In the genomic region with DNA sequence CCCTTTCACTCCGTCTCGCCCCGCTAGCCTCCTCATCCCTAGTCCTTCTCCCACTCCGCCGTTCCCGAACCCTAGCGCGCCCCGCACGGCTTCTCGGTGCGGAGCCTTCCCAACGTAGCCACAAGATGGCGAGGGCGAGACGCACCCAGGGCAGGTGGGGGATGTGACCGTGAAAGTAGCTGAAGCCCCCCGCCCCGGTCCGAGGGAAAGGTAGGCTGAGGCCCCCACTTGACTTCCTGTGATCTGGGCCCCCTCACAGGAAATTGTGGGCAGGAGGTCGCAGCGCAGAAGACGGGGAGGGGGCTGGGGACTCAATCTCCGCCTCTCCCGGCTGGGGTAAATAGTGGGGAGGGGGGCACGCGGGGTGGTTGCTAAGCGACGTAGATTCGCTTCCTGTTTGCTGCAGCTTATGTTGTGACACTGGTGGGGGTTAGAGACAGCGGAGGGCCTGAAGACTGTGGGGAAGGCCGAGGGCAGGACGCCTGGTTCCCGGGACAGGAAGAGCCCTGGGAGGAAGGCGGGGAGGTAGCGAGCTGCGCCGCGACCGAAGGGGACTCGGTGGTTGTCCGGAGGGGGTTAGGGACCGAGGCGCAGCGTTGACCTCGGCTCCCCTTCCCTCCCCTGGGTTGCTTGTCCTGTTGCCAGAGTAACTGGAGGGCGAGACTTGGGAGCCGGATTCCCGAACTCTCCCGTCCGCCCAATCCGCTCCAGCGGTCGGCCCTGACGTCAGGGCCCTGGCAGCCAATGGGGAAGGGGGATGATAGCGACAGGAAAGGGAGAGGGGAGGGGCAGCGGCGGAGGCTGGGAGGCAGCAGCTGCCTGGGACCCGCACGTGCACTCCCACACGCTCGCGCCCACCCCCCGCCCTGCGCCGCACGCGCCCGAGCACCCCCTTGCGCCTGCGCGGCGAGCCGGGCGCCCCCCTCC, we compare ENCODE assay signal across 8 cellular contexts. TPM values are rescaled to one million over a fixed set of nuclear protein-coding genes. Genes with fewer than 3 reads are reported as not detected.
DNase-seq lines count a peak whose midpoint lies in the region; TF ChIP-seq lines count a peak whose summit lies in the region.

No MANE protein-coding gene starts in this region.

- TF ChIP-seq POLR2A in NB4 (IDR thresholded peaks at IDR 0.05; ENCODE audit: extremely low read depth, insufficient read length), result no peak

- TF ChIP-seq CTCF in NB4 (IDR thresholded peaks at IDR 0.05; ENCODE audit: low read depth, low read length), result peak; percentile 47

- no peaks in the 10 kb centered on the region for H3K9me3 ChIP-seq in ES-I3 (ENCODE audit: control insufficient read depth, insufficient read depth, low read length)
- no peaks in the 10 kb centered on the region for H3K9me3 ChIP-seq in neuron (ENCODE audit: low read length)

- H3K4me3 Mint-ChIP-seq in activated naive CD4-positive, alpha-beta T cell treated with anti-CD3 and anti-CD28 coated beads for 36 hours, result peak overlapping the region; percentile 93

- H3K27me3 ChIP-seq in neuron (ENCODE audit: insufficient read depth, low read length), result peaks cover 10% of the 10 kb centered on the region

- H3K4me3 ChIP-seq in NB4 (ENCODE audit: low read depth, low read length), result peak overlapping the region; percentile 66
- H3K4me3 ChIP-seq in neuron (ENCODE audit: low read length), result peak overlapping the region; percentile 84

- H3K4me1 ChIP-seq in ES-I3 (ENCODE audit: insufficient read depth, low read length) (peaks cover 11% of the 10 kb centered on the region), neuron (ENCODE audit: insufficient read depth, low read length) (peaks cover 47% of the 10 kb centered on the region)

- in situ Hi-C loops in SK-MEL-5 (cut with HindIII; ENCODE audit: low pct_unique_long_range_greater_than_20kb, low sequenced_read_pairs), result no loop called here

- peak overlapping the region; percentile 82; the same call in 1 of the 2 replicates for H3K9ac ChIP-seq in ES-I3 (ENCODE audit: low read depth, low read length)

- peak; percentile 91 for DNase-seq in HEK293T (ENCODE audit: extremely low spot score)
- DNase-seq in NB4 (ENCODE audit: low read depth), result peak; percentile 96
- DNase-seq in SK-MEL-5 (ENCODE audit: low read depth, low spot score), result peak; percentile 98
- DNase-seq in activated naive CD4-positive, alpha-beta T cell treated with anti-CD3 and anti-CD28 coated beads for 36 hours, result peak; percentile 94
- DNase-seq in foreskin melanocyte, result peak; percentile 97
- peak; percentile 98 for DNase-seq in stromal cell of bone marrow (ENCODE audit: low read depth)

- H3K27me3 Mint-ChIP-seq in activated naive CD4-positive, alpha-beta T cell treated with anti-CD3 and anti-CD28 coated beads for 36 hours (ENCODE audit: low read depth), result no peaks in the 10 kb centered on the region

- CTCF ChIA-PET in HEK293T (lab: Yijun Ruan, JAX), result interaction anchor here (0.6 to 2.7 kb wide), 8 partner anchors 10 to 324 kb away, joined by 3 to 11 read pairs (median 3); partner anchors contain the start of gene NAA38
- CTCF ChIA-PET in activated naive CD4-positive, alpha-beta T cell treated with anti-CD3 and anti-CD28 coated beads for 36 hours (lab: Charles Lee), result interaction anchor here (0.6 to 3.0 kb wide), 15 partner anchors 9 to 155 kb away, joined by 3 to 20 read pairs (median 4); partner anchors contain the start of gene NAA38

- H3K36me3 ChIP-seq in ES-I3 (ENCODE audit: insufficient read depth, low read length) (no peaks in the 10 kb centered on the region), neuron (ENCODE audit: insufficient read depth, low read length) (peaks cover 2% of the 10 kb centered on the region)

- intact Hi-C loops in activated naive CD4-positive, alpha-beta T cell treated with anti-CD3 and anti-CD28 coated beads for 36 hours (cut with micrococcal nuclease), result loop anchor here (1.0 to 10.0 kb wide), 8 partner anchors 9 to 450 kb away; partner anchors contain the start of genes ALOXE3, NAA38, POLR2A and RANGRF

- H2AFZ ChIP-seq in neuron (ENCODE audit: low read depth, low read length), result no peak overlapping the region

- POLR2A ChIA-PET in HEK293T (lab: Yijun Ruan, JAX), result interaction anchor here (1.4 to 3.7 kb wide), 4 partner anchors 10 to 92 kb away, joined by 5 to 18 read pairs (median 10); partner anchors contain the start of genes CYB5D1 and NAA38

- no peaks in the 10 kb centered on the region for H3K36me3 Mint-ChIP-seq in activated naive CD4-positive, alpha-beta T cell treated with anti-CD3 and anti-CD28 coated beads for 36 hours (ENCODE audit: low read depth)

- H3K9me3 Mint-ChIP-seq in activated naive CD4-positive, alpha-beta T cell treated with anti-CD3 and anti-CD28 coated beads for 36 hours, result no peaks in the 10 kb centered on the region

- peaks cover 44% of the 10 kb centered on the region for H3K4me1 Mint-ChIP-seq in activated naive CD4-positive, alpha-beta T cell treated with anti-CD3 and anti-CD28 coated beads for 36 hours (ENCODE audit: low read depth)

- peak overlapping the region; percentile 94 for H3K27ac Mint-ChIP-seq in activated naive CD4-positive, alpha-beta T cell treated with anti-CD3 and anti-CD28 coated beads for 36 hours

TF ChIP-seq in HEK293T, 16 proteins besides CTCF, POLR2A, EP300 and RAD21:
- TF ChIP-seq SP1 (IDR thresholded peaks at IDR 0.05) (no peak), SUZ12 (IDR thresholded peaks at IDR 0.05) (no peak), L3MBTL2 (conservative IDR thresholded peaks at IDR 0.05) (peak; percentile 34; the same call in 1 of the 2 replicates), ARNT (IDR thresholded peaks at IDR 0.05) (no peak), HDGF (IDR thresholded peaks at IDR 0.05; ENCODE audit: borderline replicate concordance) (peak; percentile 44; the same call in 1 of the 2 replicates), TARDBP (IDR thresholded peaks at IDR 0.05) (no peak)

RNA-seq across cellular contexts. Expression of gene KDM6B, which starts 1.1 kb away (rescaled TPM):
- total RNA-seq in SK-MEL-5 (2014; rRNA removed; shearing (Covaris generic)), result 1.6 and 2.4 TPM in 2 replicates
- 12.0 and 18.1 TPM in 2 replicates for polyA plus RNA-seq in SK-MEL-5 (2015; cell fraction: cytosol; rRNA removed)
- polyA plus RNA-seq in SK-MEL-5 (2015; cell fraction: nucleus; rRNA removed), result 18.7 and 19.8 TPM in 2 replicates
- total RNA-seq in activated naive CD4-positive, alpha-beta T cell treated with anti-CD3 and anti-CD28 coated beads for 36 hours, result 10 to 100 TPM; 22.7 to 24.1 TPM

RNA-seq across cellular contexts. Expression of gene TMEM88, which starts 19.7 kb away (rescaled TPM):
- 0.18 and 0.80 TPM in 2 replicates for total RNA-seq in SK-MEL-5 (2014; rRNA removed; shearing (Covaris generic))
- polyA plus RNA-seq in SK-MEL-5 (2015; cell fraction: cytosol; rRNA removed), result 0.51 and 0.60 TPM in 2 replicates
- 6.4 and 14.9 TPM in 2 replicates for polyA plus RNA-seq in SK-MEL-5 (2015; cell fraction: nucleus; rRNA removed)
- total RNA-seq in activated naive CD4-positive, alpha-beta T cell treated with anti-CD3 and anti-CD28 coated beads for 36 hours, result 1 to 10 TPM; 1.2 to 1.5 TPM

RNA-seq across cellular contexts. Expression of gene NAA38, which starts 22.2 kb away (rescaled TPM):
- total RNA-seq in SK-MEL-5 (2014; rRNA removed; shearing (Covaris generic)), result 74.5 and 83.3 TPM in 2 replicates
- 55.6 and 83.4 TPM in 2 replicates for polyA plus RNA-seq in SK-MEL-5 (2015; cell fraction: cytosol; rRNA removed)
- polyA plus RNA-seq in SK-MEL-5 (2015; cell fraction: nucleus; rRNA removed), result 6.4 and 9.3 TPM in 2 replicates
- 10 to 100 TPM; 75.0 to 75.3 TPM for total RNA-seq in activated naive CD4-positive, alpha-beta T cell treated with anti-CD3 and anti-CD28 coated beads for 36 hours

RNA-seq across cellular contexts. Expression of gene CYB5D1, which starts 22.6 kb away (rescaled TPM):
- total RNA-seq in SK-MEL-5 (2014; rRNA removed; shearing (Covaris generic)), result 7.2 and 7.5 TPM in 2 replicates
- 4.5 and 10.7 TPM in 2 replicates for polyA plus RNA-seq in SK-MEL-5 (2015; cell fraction: cytosol; rRNA removed)
- 10.9 and 13.6 TPM in 2 replicates for polyA plus RNA-seq in SK-MEL-5 (2015; cell fraction: nucleus; rRNA removed)
- total RNA-seq in activated naive CD4-positive, alpha-beta T cell treated with anti-CD3 and anti-CD28 coated beads for 36 hours, result 1 to 10 TPM; 6.1 to 6.5 TPM

RNA-seq across cellular contexts. Expression of gene CHD3, which starts 53.4 kb away (rescaled TPM):
- 68.4 and 74.0 TPM in 2 replicates for total RNA-seq in SK-MEL-5 (2014; rRNA removed; shearing (Covaris generic))
- 77.6 and 110 TPM in 2 replicates for polyA plus RNA-seq in SK-MEL-5 (2015; cell fraction: cytosol; rRNA removed)
- 268 and 271 TPM in 2 replicates for polyA plus RNA-seq in SK-MEL-5 (2015; cell fraction: nucleus; rRNA removed)
- 100 to 1,000 TPM; 180 to 185 TPM for total RNA-seq in activated naive CD4-positive, alpha-beta T cell treated with anti-CD3 and anti-CD28 coated beads for 36 hours

Comparison
In these comparisons a context has a peak if more than half of its experiments do, and no peak if none do; other contexts are left out.
1. Peak in every context shown above with its lines: DNase-seq and H3K4me3 ChIP-seq.